Comparison of ENCODE assay signal across 8 cellular contexts in the genomic region with DNA sequence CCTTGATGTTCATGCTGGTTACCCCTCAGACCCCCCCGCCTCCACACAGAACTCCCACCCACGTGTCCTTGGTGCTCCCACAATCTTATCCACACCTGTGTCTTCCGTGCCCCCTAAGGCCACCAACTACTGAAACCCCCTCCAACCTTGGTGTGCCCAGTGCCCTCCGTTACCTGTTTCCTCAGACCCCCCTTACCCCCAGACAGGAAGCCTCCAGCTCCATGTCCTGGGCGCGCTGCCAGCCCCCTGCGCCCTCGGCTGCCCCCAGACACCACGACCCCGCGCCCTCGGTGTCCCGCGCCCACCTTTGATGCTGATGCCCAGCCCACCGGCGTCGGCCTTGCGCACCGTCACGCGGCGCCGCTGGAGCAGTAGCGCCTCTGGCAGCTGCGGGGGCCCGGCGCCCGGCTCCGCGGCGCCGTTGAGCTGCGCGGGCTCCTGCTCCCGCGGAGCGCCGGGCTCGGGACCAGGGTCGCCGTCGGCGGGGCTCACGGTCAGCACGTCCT. TPM values are rescaled to one million over a fixed set of nuclear protein-coding genes. Genes with fewer than 3 reads are reported as not detected.
A peak's percentile ranks its signal among the peaks of the same experiment; 100 is the strongest.
DNase-seq lines count a peak whose midpoint lies in the region; ATAC-seq and TF ChIP-seq lines count a peak whose summit lies in the region.

No MANE protein-coding gene starts in this region.

- peak overlapping the region; percentile 48 to 84 (median 76); a peak in 21 of 22 replicates for H3K27ac ChIP-seq in BLaER1 treated with 17β-estradiol and CSF1 and Interleukin-3, amounts not matched to agents 10 nM and 100 nM
- H3K27ac ChIP-seq in OCI-LY7 (ENCODE audit: low read depth, low read length, poor library complexity, severe bottlenecking) (peak overlapping the region; percentile 95), left lung (peak overlapping the region in 1 of 2 donors; percentile 58)

- peak; percentile 28 for ATAC-seq in GM21526 (IDR thresholded peaks at IDR 0.05; ENCODE audit: low FRiP score, unreplicated experiment)
- peak; percentile 6 for ATAC-seq in left lung
- peak; percentile 41 for ATAC-seq in stimulated activated naive CD8-positive, alpha-beta T cell treated with anti-CD3 and anti-CD28 coated beads, Interleukin-15, amount 100 ng/mL, for 72 hours
- no peak for ATAC-seq in GM18861 (IDR thresholded peaks at IDR 0.05; ENCODE audit: unreplicated experiment)

- H3K9ac ChIP-seq in BLaER1 treated with 17β-estradiol and CSF1 and Interleukin-3, amounts not matched to agents 10 nM and 100 nM = peak overlapping the region; percentile 79 to 88 (median 84)

- no peaks in the 10 kb centered on the region; a peak in 2 of 22 replicates for H4K20me1 ChIP-seq in BLaER1 treated with 17β-estradiol and CSF1 and Interleukin-3, amounts not matched to agents 10 nM and 100 nM
- H4K20me1 ChIP-seq in OCI-LY7 (ENCODE audit: insufficient read depth, low read length) = no peaks in the 10 kb centered on the region

- H3K4me1 ChIP-seq in BLaER1 treated with 17β-estradiol and CSF1 and Interleukin-3, amounts not matched to agents 10 nM and 100 nM = peaks cover 29 to 81% (median 64%) of the 10 kb centered on the region in 10 experiments
- H3K4me1 ChIP-seq in OCI-LY7 (ENCODE audit: insufficient read depth, low read length, poor library complexity, severe bottlenecking) = peaks cover 74% of the 10 kb centered on the region
- H3K4me1 ChIP-seq in left lung = peaks cover 0 to 16% of the 10 kb centered on the region in 2 donors

- peaks cover 0 to 3% (median 0%) of the 10 kb centered on the region in 11 experiments; a peak in 4 of 22 replicates for H3K9me3 ChIP-seq in BLaER1 treated with 17β-estradiol and CSF1 and Interleukin-3, amounts not matched to agents 10 nM and 100 nM (replicated peaks in 1 of 11)
- no peaks in the 10 kb centered on the region for H3K9me3 ChIP-seq in OCI-LY7 (ENCODE audit: low read length)
- H3K9me3 ChIP-seq in left lung = no peaks in the 10 kb centered on the region

- intact Hi-C loops in OCI-LY7 (cut with micrococcal nuclease; ENCODE audit: unreplicated experiment) = loop anchor here (2.0 kb wide), 1 partner anchor 26 kb away; no protein-coding TSS in a partner anchor
- intact Hi-C loops in left lung (cut with DNase I) = no loop called here

- peaks cover 0 to 8% (median 0%) of the 10 kb centered on the region in 11 experiments; a peak in 2 of 22 replicates for H3K36me3 ChIP-seq in BLaER1 treated with 17β-estradiol and CSF1 and Interleukin-3, amounts not matched to agents 10 nM and 100 nM
- H3K36me3 ChIP-seq in OCI-LY7 (ENCODE audit: insufficient read depth, low read length) (peaks cover 12% of the 10 kb centered on the region), left lung (no peaks in the 10 kb centered on the region)

- H3K27ac Mint-ChIP-seq in stimulated activated naive CD8-positive, alpha-beta T cell treated with anti-CD3 and anti-CD28 coated beads, Interleukin-15, amount 100 ng/mL, for 72 hours = peak overlapping the region in 1 of 2 donors; percentile 66

- H3K4me3 ChIP-seq in BLaER1 treated with 17β-estradiol and CSF1 and Interleukin-3, amounts not matched to agents 10 nM and 100 nM = peak overlapping the region; percentile 79 to 89 (median 84)
- H3K4me3 ChIP-seq in OCI-LY7 (ENCODE audit: low read depth, low read length, poor library complexity, severe bottlenecking) (peak overlapping the region; percentile 76), cardiac fibroblast (replicated peaks in 1 of 2; ENCODE audit: low read depth in 2 of 2, low read length in 2 of 2) (peak overlapping the region; percentile 66 to 73), left lung (peak overlapping the region; percentile 55 to 79)

- CTCF ChIA-PET in OCI-LY7 (lab: Charles Lee; ENCODE audit: unreplicated experiment) = interaction anchor here (0.6 kb wide), 3 partner anchors 97 to 1086 kb away, joined by 3 read pairs; no protein-coding TSS in a partner anchor

- H2AFZ ChIP-seq in OCI-LY7 (ENCODE audit: low read length) = no peak overlapping the region

- no peak for TF ChIP-seq CTCF in OCI-LY7 (conservative IDR thresholded peaks at IDR 0.05; ENCODE audit: low read length)
- no peak for TF ChIP-seq CTCF in cardiac fibroblast (IDR thresholded peaks at IDR 0.05; ENCODE audit: low read depth, low read length)
- no peak for TF ChIP-seq CTCF in left lung (IDR thresholded peaks at IDR 0.05)

- DNase-seq in OCI-LY7 (ENCODE audit: low spot score) = peak; percentile 51
- no peak for DNase-seq in cardiac fibroblast (ENCODE audit: low read depth in 2 of 2)
- DNase-seq in left lung = peak in 1 of 2 donors; percentile 36
- DNase-seq in stimulated activated naive CD8-positive, alpha-beta T cell treated with anti-CD3 and anti-CD28 coated beads, Interleukin-15, amount 100 ng/mL, for 72 hours = peak in 1 of 2 donors; percentile 24
- DNase-seq in cortex of kidney (lab: John Stamatoyannopoulos, UW) = no peak

- POLR2A ChIA-PET in OCI-LY7 (lab: Charles Lee) = interaction anchor here (0.6 to 1.7 kb wide), 7 partner anchors 9 to 489 kb away, joined by 3 to 6 read pairs (median 4); partner anchors contain the start of genes ACTL10 and CDK5RAP1

- peak overlapping the region; percentile 89 to 98 (median 96) for H3K4me2 ChIP-seq in BLaER1 treated with 17β-estradiol and CSF1 and Interleukin-3, amounts not matched to agents 10 nM and 100 nM
- peak overlapping the region; percentile 93 for H3K4me2 ChIP-seq in OCI-LY7 (ENCODE audit: low read length)

- BruUV-seq in OCI-LY7 (replicated peaks; lab: Mats Ljungman, UMichigan) = no TSS peak

- H3K4me3 Mint-ChIP-seq in stimulated activated naive CD8-positive, alpha-beta T cell treated with anti-CD3 and anti-CD28 coated beads, Interleukin-15, amount 100 ng/mL, for 72 hours = peak overlapping the region; percentile 65 to 79

- peaks cover 16% of the 10 kb centered on the region for H3K27me3 Mint-ChIP-seq in stimulated activated naive CD8-positive, alpha-beta T cell treated with anti-CD3 and anti-CD28 coated beads, Interleukin-15, amount 100 ng/mL, for 72 hours

- H3K9me3 Mint-ChIP-seq in stimulated activated naive CD8-positive, alpha-beta T cell treated with anti-CD3 and anti-CD28 coated beads, Interleukin-15, amount 100 ng/mL, for 72 hours = no peaks in the 10 kb centered on the region

- no peaks in the 10 kb centered on the region for H3K9me2 ChIP-seq in OCI-LY7 (ENCODE audit: insufficient read depth, low read length)

- peaks cover 23% of the 10 kb centered on the region for H3K4me1 Mint-ChIP-seq in stimulated activated naive CD8-positive, alpha-beta T cell treated with anti-CD3 and anti-CD28 coated beads, Interleukin-15, amount 100 ng/mL, for 72 hours

- peaks cover 43% of the 10 kb centered on the region; the same call in 1 of the 2 replicates for H3K79me2 ChIP-seq in OCI-LY7 (ENCODE audit: insufficient read depth, low read depth, low read length)

- peaks cover 0 to 13% (median 0%) of the 10 kb centered on the region in 11 experiments; a peak in 1 of 22 replicates for H3K27me3 ChIP-seq in BLaER1 treated with 17β-estradiol and CSF1 and Interleukin-3, amounts not matched to agents 10 nM and 100 nM
- H3K27me3 ChIP-seq in left lung = peaks cover 0 to 11% of the 10 kb centered on the region in 2 donors

RNA-seq across cellular contexts. Expression of gene SNTA1, which starts 0.5 kb away (rescaled TPM):
- total RNA-seq in OCI-LY7 (2014; rRNA removed; shearing (Covaris generic)) = 44.8 and 46.5 TPM in 2 replicates
- total RNA-seq in OCI-LY7 (2022) (36.6 and 42.1 TPM in 2 replicates), left lung (1 to 10 TPM; 6.1 to 7.8 TPM)

RNA-seq across cellular contexts. Expression of gene CDK5RAP1, which starts 41.7 kb away (rescaled TPM):
- total RNA-seq in OCI-LY7 (2014; rRNA removed; shearing (Covaris generic)) = 32.1 and 41.2 TPM in 2 replicates
- 45.4 and 49.4 TPM in 2 replicates for total RNA-seq in OCI-LY7 (2022)
- total RNA-seq in left lung = 10 to 100 TPM; 20.9 to 21.0 TPM

RNA-seq across cellular contexts. Expression of gene CBFA2T2, which starts 46.8 kb away (rescaled TPM):
- 32.9 and 38.5 TPM in 2 replicates for total RNA-seq in OCI-LY7 (2014; rRNA removed; shearing (Covaris generic))
- total RNA-seq in OCI-LY7 (2022) = 20.7 and 22.2 TPM in 2 replicates
- total RNA-seq in left lung = 10 to 100 TPM; 11.9 to 14.5 TPM

Comparison
In these comparisons a context has a peak if more than half of its experiments do, and no peak if none do; other contexts are left out.
1. RNA of gene SNTA1, which starts 0.5 kb away (total RNA-seq): 36.6 to 46.5 TPM in OCI-LY7; 6.1 to 7.8 TPM in left lung; every median in the first group is over 4 times any median in the second.
2. Peak in every context shown above with its lines, with median percentiles within 50 percentile points of each other: H3K4me3 ChIP-seq.